21 cellular contexts compared by ENCODE assay signal in genomic region chr18:56872140-56872539, GRCh38.
A peak's percentile ranks its signal among the peaks of the same experiment; 100 is the strongest.
DNase-seq lines count a peak whose midpoint lies in the region; ATAC-seq, FAIRE-seq and TF ChIP-seq lines count a peak whose summit lies in the region.
"Had no signal": no experiment of that assay in that cellular context is flagged by ENCODE, and none has a peak within 500 bp of the region (broad histone marks: within the 10 kb centered on the region; RNA-seq: fewer than 3 reads in every experiment).

No MANE protein-coding gene starts in this region.

- in situ Hi-C loops in HepG2 (cut with HindIII; ENCODE audit: extremely low pct_ligation_motif_present, low pct_unique_long_range_greater_than_20kb): no loop called here

- H3K36me3 ChIP-seq in liver (ENCODE audit: control insufficient read depth in 4 of 4, insufficient read depth in 3 of 4, low read depth in 1 of 4, low read length in 3 of 4) (no peaks in the 10 kb centered on the region), HepG2 (replicated peaks in 1 of 2; ENCODE audit: control insufficient read depth in 1 of 2, insufficient read depth in 2 of 2, low read length in 2 of 2) (no peaks in the 10 kb centered on the region), OCI-LY3 (replicated peaks; ENCODE audit: low read depth, low read length) (no peaks in the 10 kb centered on the region)
- H3K36me3 ChIP-seq: BLaER1 had no signal

- CTCF ChIA-PET in HepG2 (lab: Yijun Ruan, JAX; ENCODE audit: low intra/inter-chr PET ratio, low total read pairs): no interaction called here

- H3K4me1 ChIP-seq in liver (ENCODE audit: control insufficient read depth in 4 of 4, insufficient read depth in 4 of 4, low read length in 3 of 4) (peaks cover 2 to 22% (median 11%) of the 10 kb centered on the region in 4 donors), HepG2 (ENCODE audit: insufficient read depth, low read length) (no peaks in the 10 kb centered on the region), OCI-LY3 (ENCODE audit: low read length) (peaks cover 21% of the 10 kb centered on the region)

- H2AFZ ChIP-seq in HepG2 (ENCODE audit: low read length): no peak overlapping the region
- H2AFZ ChIP-seq in OCI-LY3 (ENCODE audit: low read depth, low read length): no peak overlapping the region

- no peak overlapping the region for H3K9ac ChIP-seq in liver (ENCODE audit: low read depth in 1 of 2, low read length in 2 of 2)
- H3K9ac ChIP-seq in HepG2 (ENCODE audit: insufficient read depth, low read depth, low read length): no peak overlapping the region
- H3K9ac ChIP-seq in OCI-LY3 (ENCODE audit: low read length): no peak overlapping the region
- H3K9ac ChIP-seq: BLaER1 had no signal

- TF ChIP-seq POLR2A in HepG2 (IDR thresholded peaks at IDR 0.05; ENCODE audit: insufficient read depth in 1 of 2, low read depth in 2 of 2, low read length in 2 of 2): no peak

- TF ChIP-seq RAD21 in liver (IDR thresholded peaks at IDR 0.05) (peak; percentile 40 to 51), HepG2 (CRISPR knock-in tag; IDR thresholded peaks at IDR 0.05) (no peak)

- no peak for TF ChIP-seq CTCF in liver (IDR thresholded peaks at IDR 0.05; ENCODE audit: low read depth, low read length, missing input control)
- TF ChIP-seq CTCF in HepG2 (CRISPR knock-in tag; IDR thresholded peaks at IDR 0.05): no peak
- peak; percentile 67 for TF ChIP-seq CTCF in OCI-LY3 (IDR thresholded peaks at IDR 0.05; ENCODE audit: low read depth, low read length)

- DNase-seq in HepG2 (ENCODE audit: low spot score) (no peak), pons (ENCODE audit: low spot score) (peak; percentile 9), SHP77 treated with DMSO at 0.1 percent for 48 hours (lab: John Stamatoyannopoulos, UW) (no peak), NCI-H748 (lab: John Stamatoyannopoulos, UW; ENCODE audit: unreplicated experiment) (no peak)
- DNase-seq: 8988T; Calu3; CD4-positive, alpha-beta memory T cell; DMS 273 treated with DMSO at 0.1 percent for 48 hours; DMS53; DND-41; EL; GOT3; H7; HFFc6; IMR-90 had no signal

- H3K4me2 ChIP-seq in HepG2 (ENCODE audit: low read depth, low read length) (no peak overlapping the region), OCI-LY3 (ENCODE audit: low read length) (no peak overlapping the region)
- H3K4me2 ChIP-seq: BLaER1 had no signal

- H3K79me2 ChIP-seq in HepG2 (ENCODE audit: insufficient read depth, low read length): no peaks in the 10 kb centered on the region
- H3K79me2 ChIP-seq in OCI-LY3 (ENCODE audit: low read length): no peaks in the 10 kb centered on the region

- H3K4me3 ChIP-seq in liver (ENCODE audit: low read depth in 1 of 3, low read length in 3 of 3): no peak overlapping the region
- H3K4me3 ChIP-seq in HepG2 (replicated peaks in 1 of 3; ENCODE audit: insufficient read depth in 1 of 3, low read depth in 2 of 3, low read length in 3 of 3): no peak overlapping the region
- no peak overlapping the region for H3K4me3 ChIP-seq in OCI-LY3 (ENCODE audit: low read length)
- H3K4me3 ChIP-seq: BLaER1, GM12878 had no signal

- H4K20me1 ChIP-seq in HepG2 (ENCODE audit: insufficient read depth, low read length): no peaks in the 10 kb centered on the region
- no peaks in the 10 kb centered on the region for H4K20me1 ChIP-seq in OCI-LY3 (ENCODE audit: insufficient read depth, low read length)
- H4K20me1 ChIP-seq: BLaER1 had no signal

- POLR2A ChIA-PET in HepG2 (lab: Yijun Ruan, JAX): no interaction called here

- no peak overlapping the region for H3K27ac ChIP-seq in liver (ENCODE audit: low read depth in 1 of 2, low read length in 2 of 2)
- no peak overlapping the region for H3K27ac ChIP-seq in HepG2 (ENCODE audit: extremely low read length, insufficient read depth, low read length)
- no peak overlapping the region for H3K27ac ChIP-seq in OCI-LY3 (ENCODE audit: low read length)
- H3K27ac ChIP-seq: BLaER1 had no signal

- H3K9me3 ChIP-seq in liver (ENCODE audit: control insufficient read depth in 4 of 4, low read length in 3 of 4) (no peaks in the 10 kb centered on the region), HepG2 (ENCODE audit: low read length) (no peaks in the 10 kb centered on the region), OCI-LY3 (ENCODE audit: insufficient read depth, low read length) (no peaks in the 10 kb centered on the region)
- H3K9me3 ChIP-seq: BLaER1 had no signal

- TF ChIP-seq EP300 in HepG2 (IDR thresholded peaks at IDR 0.05; ENCODE audit: low read depth in 2 of 2, low read length in 2 of 2) (no peak), HepG2 (CRISPR knock-in tag; IDR thresholded peaks at IDR 0.05; ENCODE audit: borderline replicate concordance) (no peak)

- no peak for ATAC-seq in HepG2
- no peak for ATAC-seq in HG03457 (IDR thresholded peaks at IDR 0.05; ENCODE audit: unreplicated experiment)
- ATAC-seq: GM12878, HCT116 had no signal

- FAIRE-seq in HepG2 (lab: Jason Lieb, UNC): no peak
- FAIRE-seq: GM12878 had no signal

- no TSS peak for BruUV-seq in HepG2 (replicated peaks; lab: Mats Ljungman, UMichigan)

- intact Hi-C loops in HepG2 (cut with micrococcal nuclease; ENCODE audit: unreplicated experiment): no loop called here

- no peaks in the 10 kb centered on the region for H3K27me3 ChIP-seq in liver (ENCODE audit: control insufficient read depth in 4 of 4, insufficient read depth in 4 of 4, low read length in 3 of 4)
- no peaks in the 10 kb centered on the region for H3K27me3 ChIP-seq in HepG2 (ENCODE audit: control insufficient read depth in 1 of 2, insufficient read depth in 2 of 2, low read length in 2 of 2)
- H3K27me3 ChIP-seq in OCI-LY3 (ENCODE audit: low read depth, low read length): no peaks in the 10 kb centered on the region
- H3K27me3 ChIP-seq: BLaER1 had no signal

- 70% methylated on average over 1 of the region's 1 CpG for WGBS in liver
- WGBS in HepG2 (ENCODE audit: low lambda C conversion rate): 100% methylated on average over 1 of the region's 1 CpG

TF ChIP-seq in liver, 16 proteins besides CTCF, POLR2A, EP300 and RAD21 (continues in another document):
- no peak for TF ChIP-seq REST (IDR thresholded peaks at IDR 0.05)
- no peak for TF ChIP-seq FOXA2 (IDR thresholded peaks at IDR 0.05)
- no peak for TF ChIP-seq HNF4G (IDR thresholded peaks at IDR 0.05)
- no peak for TF ChIP-seq JUND (IDR thresholded peaks at IDR 0.05)
- no peak for TF ChIP-seq ATF3 (IDR thresholded peaks at IDR 0.05)

TF ChIP-seq in HepG2, 621 proteins besides CTCF, POLR2A, EP300 and RAD21 (continues in another document):
- TF ChIP-seq HDAC6 (IDR thresholded peaks at IDR 0.05; ENCODE audit: low read depth, low read length) (no peak), ZNF710 (CRISPR knock-in tag; IDR thresholded peaks at IDR 0.05; ENCODE audit: borderline replicate concordance) (no peak), HNRNPUL1 (IDR thresholded peaks at IDR 0.05; ENCODE audit: low read depth, low read length) (no peak), GATA4 (IDR thresholded peaks at IDR 0.05; ENCODE audit: borderline replicate concordance, low read depth) (no peak), ZNF703 (CRISPR knock-in tag; IDR thresholded peaks at IDR 0.05; ENCODE audit: borderline replicate concordance) (no peak), ARNT2 (CRISPR knock-in tag; IDR thresholded peaks at IDR 0.05; ENCODE audit: low read depth) (no peak), ZNF33B (CRISPR knock-in tag; IDR thresholded peaks at IDR 0.05) (no peak), RAD51 (IDR thresholded peaks at IDR 0.05; ENCODE audit: borderline replicate concordance) (no peak), DBP (CRISPR knock-in tag; IDR thresholded peaks at IDR 0.05; ENCODE audit: not compliant biosample characterization) (no peak), ZNF503 (CRISPR knock-in tag; IDR thresholded peaks at IDR 0.05) (no peak), NFE2 (CRISPR knock-in tag; IDR thresholded peaks at IDR 0.05) (no peak)
